In genomic region chr15:58458076-58458475, GRCh38 we compare ENCODE assay signal across 10 cellular contexts. TPM values are rescaled to one million over a fixed set of nuclear protein-coding genes. Genes with fewer than 3 reads are reported as not detected.
DNase-seq lines count a peak whose midpoint lies in the region; ATAC-seq, FAIRE-seq and TF ChIP-seq lines count a peak whose summit lies in the region.
"Had no signal": no experiment of that assay in that cellular context is flagged by ENCODE, and none has a peak within 500 bp of the region (broad histone marks: within the 10 kb centered on the region; RNA-seq: fewer than 3 reads in every experiment).

No MANE protein-coding gene starts in this region.

- intact Hi-C loops in GM12878 (cut with micrococcal nuclease; ENCODE audit: unreplicated experiment) (loop anchor here (10.0 kb wide), 1 partner anchor 287 kb away; the partner anchor contains the start of gene ADAM10), ascending aorta (cut with DNase I) (no loop called here), lower leg skin (cut with DNase I; ENCODE audit: low total_unique reads) (no loop called here)

- H2BK12ac ChIP-seq in trophoblast cell (ENCODE audit: low read length): no peak overlapping the region

- ATAC-seq in GM12878: peak; percentile 81
- ATAC-seq: sciatic nerve had no signal

- SMC1A ChIA-PET in GM12878 (lab: Charles Lee; ENCODE audit: uncharacterized antibody, unreplicated experiment): interaction anchor here (0.7 to 5.0 kb wide), 20 partner anchors 10 to 288 kb away, joined by 3 to 51 read pairs (median 4); partner anchors contain the start of gene LIPC

- H3K4me3 ChIP-seq in GM12865 (ENCODE audit: low read depth, low read length) (0 out of 2 replicates have a peak overlapping the region, but pooled peaks have one; percentile 10), GM12878 (peak overlapping the region; percentile 44; the same call in 1 of the 2 replicates), trophoblast cell (ENCODE audit: low read depth, low read length) (no peak overlapping the region), ascending aorta (no peak overlapping the region), lower leg skin (ENCODE audit: low read depth, poor library complexity, severe bottlenecking) (no peak overlapping the region)

- no peak overlapping the region for H3K23ac ChIP-seq in trophoblast cell (ENCODE audit: low read length)

- H4K20me1 ChIP-seq in GM12878 (ENCODE audit: control insufficient read depth, insufficient read depth): no peaks in the 10 kb centered on the region

- H3K79me2 ChIP-seq in GM12878 (ENCODE audit: control insufficient read depth, insufficient read depth, low read length): no peaks in the 10 kb centered on the region
- H3K79me2 ChIP-seq in trophoblast cell (ENCODE audit: control insufficient read depth, insufficient read depth, low read length, poor library complexity): no peaks in the 10 kb centered on the region

- 2% methylated on average over 3 of the region's 3 CpGs for WGBS in GM12878 (ENCODE audit: insufficient coverage, insufficient replicate concordance, low lambda C conversion rate, missing lambda C conversion rate)
- no CpG with 5 or more reads among the region's 3 CpGs for WGBS in trophoblast cell (ENCODE audit: extremely low coverage, insufficient coverage, insufficient read length)
- 71 to 80% methylated on average over 3 of the region's 3 CpGs for WGBS in lower leg skin, 2 donors

- RAD21 ChIA-PET in GM12878 (lab: Charles Lee; ENCODE audit: unreplicated experiment): interaction anchor here (0.6 to 4.4 kb wide), 10 partner anchors 15 to 604 kb away, joined by 3 to 24 read pairs (median 4); partner anchors contain the start of gene MINDY2

- no peak overlapping the region for H2BK5ac ChIP-seq in trophoblast cell (ENCODE audit: low read depth, low read length, poor library complexity)

- TF ChIP-seq CTCF in GM12865 (IDR thresholded peaks at IDR 0.05; ENCODE audit: insufficient read depth, low read depth, low read length, missing control alignments): no peak
- no peak for TF ChIP-seq CTCF in GM12878 (IDR thresholded peaks at IDR 0.05 in 2 of 3, conservative IDR thresholded peaks at IDR 0.05 in 1 of 3; ENCODE audit: control insufficient read depth in 2 of 3, extremely low read depth in 1 of 3, insufficient read depth in 1 of 3, low read depth in 3 of 3, low read length in 3 of 3)
- no peak for TF ChIP-seq CTCF in ascending aorta (IDR thresholded peaks at IDR 0.05)
- no peak for TF ChIP-seq CTCF in lower leg skin (IDR thresholded peaks at IDR 0.05)

- no TSS peak for BruUV-seq in GM12878 (replicated peaks; lab: Mats Ljungman, UMichigan)

- FAIRE-seq in GM12878 (lab: Jason Lieb, UNC): no peak

- no peak overlapping the region for H4K8ac ChIP-seq in trophoblast cell (ENCODE audit: low read depth, low read length)

- no peak for TF ChIP-seq RAD21 in GM12878 (IDR thresholded peaks at IDR 0.05; ENCODE audit: insufficient read depth, low read depth, low read length)

- POLR2A ChIA-PET in GM12878 (lab: Charles Lee): interaction anchor here (0.5 to 1.4 kb wide), 4 partner anchors 16 to 842 kb away, joined by 4 to 8 read pairs (median 5); no protein-coding TSS in a partner anchor

- H3K27me3 ChIP-seq in GM12878 (replicated peaks in 1 of 2; ENCODE audit: control insufficient read depth in 2 of 2, insufficient read depth in 2 of 2, low read length in 1 of 2) (no peaks in the 10 kb centered on the region), trophoblast cell (ENCODE audit: insufficient read depth, low read length) (no peaks in the 10 kb centered on the region), ascending aorta (no peaks in the 10 kb centered on the region)

- no peak overlapping the region for H3K18ac ChIP-seq in trophoblast cell (ENCODE audit: low read length)

- 0 out of 4 replicates have a peak, but pooled peaks of 1 of the 2 experiments have one; percentile 30 for TF ChIP-seq EP300 in GM12878 (IDR thresholded peaks at IDR 0.05; ENCODE audit: borderline replicate concordance in 1 of 2, control insufficient read depth in 1 of 2, low read depth in 2 of 2, low read length in 2 of 2)

- no peak overlapping the region for H3K14ac ChIP-seq in trophoblast cell (ENCODE audit: low read length)

- peak overlapping the region; percentile 4 for H3K27ac ChIP-seq in KOPT-K1 (ENCODE audit: low read depth, low read length, poor library complexity, severe bottlenecking)
- H3K27ac ChIP-seq in GM12878 (ENCODE audit: control insufficient read depth, insufficient read depth): peak overlapping the region; percentile 93
- no peak overlapping the region for H3K27ac ChIP-seq in trophoblast cell (ENCODE audit: low read depth, low read length)
- no peak overlapping the region for H3K27ac ChIP-seq in ascending aorta

- CTCF ChIA-PET in GM12878 (lab: Yijun Ruan, JAX): interaction anchor here (0.6 to 2.1 kb wide), 9 partner anchors 11 to 189 kb away, joined by 3 to 10 read pairs (median 3); no protein-coding TSS in a partner anchor

- no peak overlapping the region for H4K12ac ChIP-seq in trophoblast cell (ENCODE audit: low read depth, low read length)

- H3K4me1 ChIP-seq in GM12878 (ENCODE audit: control insufficient read depth, insufficient read depth, low read length) (peaks cover 57% of the 10 kb centered on the region), trophoblast cell (ENCODE audit: control insufficient read depth in 1 of 2, insufficient read depth in 2 of 2, low read length in 2 of 2) (peaks cover 2 to 6% of the 10 kb centered on the region in 2 experiments), ascending aorta (no peaks in the 10 kb centered on the region)

- DNase-seq in GM12865 (ENCODE audit: low read depth) (peak; percentile 80), GM12878 (ENCODE audit: low read depth, low spot score) (no peak), mucosa of gallbladder (ENCODE audit: low spot score) (peak; percentile 46), trophoblast cell (no peak), ascending aorta (ENCODE audit: low spot score in 2 of 2) (no peak), medulla oblongata (ENCODE audit: extremely low spot score) (no peak), lower leg skin (ENCODE audit: low spot score in 2 of 2) (no peak)
- DNase-seq: NCI-H446 had no signal

- in situ Hi-C loops in GM12878 (cut with MboI): no loop called here

- no peak overlapping the region for H4K91ac ChIP-seq in trophoblast cell (ENCODE audit: low read depth, low read length)

- H3K4me2 ChIP-seq in GM12878 (ENCODE audit: control insufficient read depth, insufficient read depth) (peak overlapping the region; percentile 93), trophoblast cell (ENCODE audit: low read length) (no peak overlapping the region)

- H3K9ac ChIP-seq in GM12878 (ENCODE audit: control insufficient read depth, insufficient read depth, low read length): peak overlapping the region; percentile 60
- no peak overlapping the region for H3K9ac ChIP-seq in trophoblast cell (ENCODE audit: low read length)

- no peak overlapping the region for H2AFZ ChIP-seq in GM12878 (ENCODE audit: control insufficient read depth, low read depth, low read length)
- H2AFZ ChIP-seq in trophoblast cell (ENCODE audit: insufficient read depth, low read length, poor library complexity): no peak overlapping the region

- no peak overlapping the region for H3K4ac ChIP-seq in trophoblast cell (ENCODE audit: low read depth, low read length)

- peaks cover 4% of the 10 kb centered on the region for H3K79me1 ChIP-seq in trophoblast cell (ENCODE audit: low read length)

- H2AK5ac ChIP-seq in trophoblast cell (ENCODE audit: low read length): no peak overlapping the region

- H2BK120ac ChIP-seq in trophoblast cell (ENCODE audit: insufficient read depth, low read length, poor library complexity): no peak overlapping the region

- no peak for TF ChIP-seq POLR2A in GM12878 (IDR thresholded peaks at IDR 0.05; ENCODE audit: low read depth, low read length)
- TF ChIP-seq POLR2A in lower leg skin (IDR thresholded peaks at IDR 0.05): no peak

- no peaks in the 10 kb centered on the region for H3K9me3 ChIP-seq in KOPT-K1 (ENCODE audit: insufficient read depth, low read length, poor library complexity, severe bottlenecking)
- no peaks in the 10 kb centered on the region; the same call in 2 of the 3 replicates for H3K9me3 ChIP-seq in GM12878 (replicated peaks; ENCODE audit: control insufficient read depth, insufficient read depth, low read length)
- peaks cover 2% of the 10 kb centered on the region for H3K9me3 ChIP-seq in trophoblast cell (ENCODE audit: insufficient read depth, low read depth, low read length)
- H3K9me3 ChIP-seq in ascending aorta: no peaks in the 10 kb centered on the region

- H3K36me3 ChIP-seq in KOPT-K1 (ENCODE audit: insufficient read depth, low read length): no peaks in the 10 kb centered on the region
- no peaks in the 10 kb centered on the region for H3K36me3 ChIP-seq in GM12878 (ENCODE audit: control insufficient read depth in 2 of 2, insufficient read depth in 2 of 2, low read length in 1 of 2)
- H3K36me3 ChIP-seq in trophoblast cell (ENCODE audit: control insufficient read depth in 1 of 2, insufficient read depth in 2 of 2, low read length in 2 of 2): no peaks in the 10 kb centered on the region
- H3K36me3 ChIP-seq in ascending aorta: no peaks in the 10 kb centered on the region

RNA-seq across cellular contexts. Expression of gene LIPC, which starts 26.3 kb away (rescaled TPM):
- total RNA-seq in GM12878 (2013; cell fraction: nucleolus; rRNA removed): 2.2 and 2.5 TPM in 2 replicates
- total RNA-seq in GM12878 (2014; rRNA removed): 0.11 and 0.23 TPM in 2 replicates
- total RNA-seq in GM12878 (2014; rRNA removed; fragmentation: Illumina TruSeq; extraction: Trizol): 0.28 and 0.31 TPM in 2 replicates
- 0.18 TPM in 1 of 2 replicates, not detected in the other for total RNA-seq in GM12878 (2021)
- not detected for polyA plus RNA-seq in GM12878 (2011; ENCODE audit: low read depth)
- polyA plus RNA-seq in GM12878 (2011; rRNA removed): 0.07 and 0.10 TPM in 2 replicates
- polyA plus RNA-seq in GM12878 (2011; cell fraction: cytosol; rRNA removed): 0.18 and 0.21 TPM in 2 replicates
- 0.15 and 0.34 TPM in 2 replicates for polyA plus RNA-seq in GM12878 (2011; cell fraction: nucleus; rRNA removed)
- polyA plus RNA-seq in GM12878 (2012): 0.15 and 0.24 TPM in 2 replicates
- 0.16 TPM in 1 of 2 replicates, not detected in the other for polyA plus RNA-seq in GM12878 (2014; fragmentation: Illumina TruSeq; extraction: Trizol)
- polyA plus RNA-seq in GM12878 (2014; fragmentation: Nextera tagmentation; extraction: Ambion mirVana): under 1 TPM; 0.06 to 0.09 TPM
- polyA plus RNA-seq in GM12878 (2014; rRNA removed): 0.14 and 0.18 TPM in 2 replicates
- under 1 TPM in 1 of 2 experiments, not detected in 1; 0.07 TPM for polyA plus RNA-seq in GM12878 (2016; fragmentation: Nextera tagmentation; extraction: Ambion mirVana)
- polyA minus RNA-seq in GM12878 (2011; rRNA and poly(A)+ RNA removed): 0.21 TPM in 1 of 2 replicates, not detected in the other
- not detected in 2 replicates for polyA minus RNA-seq in GM12878 (2011; cell fraction: cytosol; rRNA and poly(A)+ RNA removed)
- 0.60 TPM in 1 of 2 replicates, not detected in the other for polyA minus RNA-seq in GM12878 (2011; cell fraction: nucleus; rRNA and poly(A)+ RNA removed)
- 0.58 TPM for total RNA-seq in mucosa of gallbladder
- polyA plus RNA-seq in trophoblast cell (2013): 0.05 and 0.07 TPM in 2 replicates
- total RNA-seq in ascending aorta: not detected
- total RNA-seq in lower leg skin: under 1 TPM in 2 of 4 donors, not detected in 2; 0.13 to 0.71 TPM

Comparison
In these comparisons a context has a peak if more than half of its experiments do, and no peak if none do; other contexts are left out.
1. DNase-seq: peak in GM12865 (single experiment) and mucosa of gallbladder (single experiment); none in GM12878 (single experiment), trophoblast cell (0 of 2), ascending aorta (0 of 2), medulla oblongata (single experiment) and lower leg skin (0 of 2).
2. H3K4me3 ChIP-seq: peak in GM12865 (single experiment) and GM12878 (single experiment); none in trophoblast cell (single experiment), ascending aorta (0 of 2) and lower leg skin (single experiment).
3. H3K27ac ChIP-seq: peak in KOPT-K1 (single experiment) and GM12878 (single experiment); none in trophoblast cell (single experiment) and ascending aorta (0 of 2).